23 cellular contexts compared by ENCODE assay signal in genomic region chr6:150372051-150372450, GRCh38. TPM values are rescaled to one million over a fixed set of nuclear protein-coding genes. Genes with fewer than 3 reads are reported as not detected.
DNase-seq lines count a peak whose midpoint lies in the region; ATAC-seq, FAIRE-seq and TF ChIP-seq lines count a peak whose summit lies in the region.
"Had no signal": no experiment of that assay in that cellular context is flagged by ENCODE, and none has a peak within 500 bp of the region (broad histone marks: within the 10 kb centered on the region; RNA-seq: fewer than 3 reads in every experiment).

No MANE protein-coding gene starts in this region.

- no peaks in the 10 kb centered on the region for H3K36me3 ChIP-seq in GM23248 (ENCODE audit: low read depth)
- no peaks in the 10 kb centered on the region for H3K36me3 ChIP-seq in astrocyte (ENCODE audit: insufficient read depth, low read length)
- H3K36me3 ChIP-seq: BE2C, HAP-1 had no signal

- no peak overlapping the region for H2AFZ ChIP-seq in GM23248
- H2AFZ ChIP-seq in astrocyte (ENCODE audit: low read depth, low read length) = no peak overlapping the region

- H3K4me2 ChIP-seq in GM23248 (ENCODE audit: unreplicated experiment) = peak overlapping the region; percentile 25
- no peak overlapping the region for H3K4me2 ChIP-seq in astrocyte (ENCODE audit: low read length)

- H3K4me1 ChIP-seq in GM23248 (ENCODE audit: insufficient read depth) (peaks cover 28% of the 10 kb centered on the region), astrocyte (ENCODE audit: insufficient read depth, low read length) (peaks cover 6% of the 10 kb centered on the region)
- H3K4me1 ChIP-seq: BE2C, HAP-1 had no signal

- in situ Hi-C loops in GM23248 (cut with MboI) = no loop called here

- H3K27ac ChIP-seq in GM23248 = peak overlapping the region; percentile 83; the same call in 1 of the 2 replicates
- no peak overlapping the region for H3K27ac ChIP-seq in astrocyte (ENCODE audit: low read depth, low read length)
- H3K27ac ChIP-seq: HL-60 had no signal

- H3K27me3 Mint-ChIP-seq in astrocyte (ENCODE audit: low read depth, unreplicated experiment) (peaks cover 18% of the 10 kb centered on the region), osteocyte (ENCODE audit: unreplicated experiment) (peaks cover 24% of the 10 kb centered on the region)
- peaks cover 10 to 32% of the 10 kb centered on the region in 2 donors for H3K27me3 Mint-ChIP-seq in effector memory CD8-positive, alpha-beta T cell
- H3K27me3 Mint-ChIP-seq: CD4-positive, CD25-positive, alpha-beta regulatory T cell had no signal

- H3K27ac Mint-ChIP-seq in astrocyte (ENCODE audit: unreplicated experiment) (no peak overlapping the region), osteocyte (ENCODE audit: unreplicated experiment) (no peak overlapping the region)
- no peak overlapping the region for H3K27ac Mint-ChIP-seq in effector memory CD8-positive, alpha-beta T cell
- H3K27ac Mint-ChIP-seq: CD4-positive, CD25-positive, alpha-beta regulatory T cell; CD8-positive, alpha-beta memory T cell had no signal

- no peak overlapping the region for H3K4me3 ChIP-seq in GM23248
- H3K4me3 ChIP-seq in astrocyte (ENCODE audit: insufficient read depth, low read depth, low read length) = no peak overlapping the region
- H3K4me3 ChIP-seq: HAP-1 had no signal

- WGBS in GM23248 (ENCODE audit: low coverage in 1 of 2, low lambda C conversion rate in 2 of 2, missing lambda C conversion rate in 2 of 2), 2 experiments = 7% methylated on average over 1 of the region's 1 CpG

- DNase-seq in GM23248 = peak; percentile 76
- DNase-seq in astrocyte (ENCODE audit: low read depth) = peak; percentile 46
- DNase-seq in osteocyte (ENCODE audit: extremely low spot score, unreplicated experiment) = peak; percentile 30
- no peak for DNase-seq in SW480 (ENCODE audit: low spot score)
- DNase-seq in effector memory CD8-positive, alpha-beta T cell = no peak
- no peak for DNase-seq in NCI-H1105 (lab: John Stamatoyannopoulos, UW)
- DNase-seq: 8988T; BE2C; C1 segment of cervical spinal cord; CD4-positive, CD25-positive, alpha-beta regulatory T cell; CD8-positive, alpha-beta memory T cell; COR-L47; DMS 273 treated with DMSO at 0.1 percent for 48 hours; DMS53; DND-41; EL had no signal

- no peak overlapping the region for H3K4me3 Mint-ChIP-seq in astrocyte (ENCODE audit: unreplicated experiment)
- no peak overlapping the region for H3K4me3 Mint-ChIP-seq in osteocyte (ENCODE audit: unreplicated experiment)
- no peak overlapping the region for H3K4me3 Mint-ChIP-seq in effector memory CD8-positive, alpha-beta T cell
- H3K4me3 Mint-ChIP-seq: CD4-positive, CD25-positive, alpha-beta regulatory T cell; CD8-positive, alpha-beta memory T cell had no signal

- H3K9ac ChIP-seq in GM23248 (no peak overlapping the region), astrocyte (ENCODE audit: low read length) (no peak overlapping the region)

- H3K9me3 ChIP-seq in GM23248 (ENCODE audit: low read depth) (no peaks in the 10 kb centered on the region), astrocyte (ENCODE audit: insufficient read depth, low read depth, low read length) (no peaks in the 10 kb centered on the region)
- H3K9me3 ChIP-seq: BE2C, HAP-1 had no signal

- FAIRE-seq in astrocyte (lab: Jason Lieb, UNC) = no peak
- FAIRE-seq: GM12891, GM19239 had no signal

- H3K9me2 ChIP-seq in GM23248 (ENCODE audit: insufficient read depth) = no peaks in the 10 kb centered on the region

- peaks cover under 1% of the 10 kb centered on the region for H3K4me1 Mint-ChIP-seq in astrocyte (ENCODE audit: low read depth, unreplicated experiment)
- no peaks in the 10 kb centered on the region for H3K4me1 Mint-ChIP-seq in osteocyte (ENCODE audit: unreplicated experiment)
- no peaks in the 10 kb centered on the region for H3K4me1 Mint-ChIP-seq in effector memory CD8-positive, alpha-beta T cell (ENCODE audit: low read depth in 2 of 2)
- H3K4me1 Mint-ChIP-seq: CD4-positive, CD25-positive, alpha-beta regulatory T cell; CD8-positive, alpha-beta memory T cell had no signal

- H3K79me2 ChIP-seq in GM23248 (ENCODE audit: insufficient read depth) (no peaks in the 10 kb centered on the region), astrocyte (ENCODE audit: insufficient read depth, low read length) (no peaks in the 10 kb centered on the region)

- no peak for ATAC-seq in HG03139 (IDR thresholded peaks at IDR 0.05; ENCODE audit: unreplicated experiment)
- no peak for ATAC-seq in effector memory CD8-positive, alpha-beta T cell (replicated peaks)

- H3K9me3 Mint-ChIP-seq in astrocyte (ENCODE audit: unreplicated experiment) (peaks cover 5% of the 10 kb centered on the region), osteocyte (ENCODE audit: unreplicated experiment) (no peaks in the 10 kb centered on the region)
- H3K9me3 Mint-ChIP-seq in effector memory CD8-positive, alpha-beta T cell = no peaks in the 10 kb centered on the region
- H3K9me3 Mint-ChIP-seq: CD8-positive, alpha-beta memory T cell had no signal

- no peaks in the 10 kb centered on the region for H3K27me3 ChIP-seq in GM23248 (replicated peaks; ENCODE audit: insufficient read depth)
- H3K27me3 ChIP-seq in astrocyte (ENCODE audit: insufficient read depth, low read length) = no peaks in the 10 kb centered on the region
- H3K27me3 ChIP-seq: BE2C had no signal

- H4K20me1 ChIP-seq in GM23248 (ENCODE audit: insufficient read depth) = no peaks in the 10 kb centered on the region
- no peaks in the 10 kb centered on the region for H4K20me1 ChIP-seq in astrocyte (ENCODE audit: insufficient read depth, low read length)

- H3K36me3 Mint-ChIP-seq in astrocyte (ENCODE audit: low read depth, unreplicated experiment) (no peaks in the 10 kb centered on the region), osteocyte (ENCODE audit: unreplicated experiment) (no peaks in the 10 kb centered on the region)
- H3K36me3 Mint-ChIP-seq in effector memory CD8-positive, alpha-beta T cell (ENCODE audit: insufficient read depth) = no peaks in the 10 kb centered on the region
- H3K36me3 Mint-ChIP-seq: CD4-positive, CD25-positive, alpha-beta regulatory T cell; CD8-positive, alpha-beta memory T cell had no signal

- TF ChIP-seq CTCF in astrocyte (IDR thresholded peaks at IDR 0.05; ENCODE audit: insufficient read depth, low read depth, low read length) (no peak), osteocyte (IDR thresholded peaks at IDR 0.05) (no peak)

- H3F3A ChIP-seq in GM23248 (ENCODE audit: insufficient read depth) = peaks cover 24% of the 10 kb centered on the region

RNA-seq across cellular contexts. Expression of gene IYD, which starts 3.2 kb away (rescaled TPM):
- not detected in 2 replicates for total RNA-seq in GM23248 (2014; rRNA removed; shearing (Covaris generic))
- polyA plus RNA-seq in GM23248 (2016; fragmentation: Nextera tagmentation; extraction: Ambion mirVana) = not detected in 2 replicates
- total RNA-seq in astrocyte (not detected in 2 replicates), osteocyte (not detected in 2 replicates)
- total RNA-seq: CD4-positive, CD25-positive, alpha-beta regulatory T cell; CD8-positive, alpha-beta memory T cell; G401; H4 had no signal
- polyA plus RNA-seq: CD4-positive, CD25-positive, alpha-beta regulatory T cell; CD8-positive, alpha-beta memory T cell had no signal

Comparison
In these comparisons a context has a peak if more than half of its experiments do, and no peak if none do; other contexts are left out.
1. DNase-seq: peak in GM23248 (single experiment), astrocyte (single experiment) and osteocyte (single experiment); none in SW480 (single experiment), effector memory CD8-positive, alpha-beta T cell (0 of 3) and NCI-H1105 (single experiment).